Comparison of ENCODE assay signal across 8 cellular contexts in the genomic region with DNA sequence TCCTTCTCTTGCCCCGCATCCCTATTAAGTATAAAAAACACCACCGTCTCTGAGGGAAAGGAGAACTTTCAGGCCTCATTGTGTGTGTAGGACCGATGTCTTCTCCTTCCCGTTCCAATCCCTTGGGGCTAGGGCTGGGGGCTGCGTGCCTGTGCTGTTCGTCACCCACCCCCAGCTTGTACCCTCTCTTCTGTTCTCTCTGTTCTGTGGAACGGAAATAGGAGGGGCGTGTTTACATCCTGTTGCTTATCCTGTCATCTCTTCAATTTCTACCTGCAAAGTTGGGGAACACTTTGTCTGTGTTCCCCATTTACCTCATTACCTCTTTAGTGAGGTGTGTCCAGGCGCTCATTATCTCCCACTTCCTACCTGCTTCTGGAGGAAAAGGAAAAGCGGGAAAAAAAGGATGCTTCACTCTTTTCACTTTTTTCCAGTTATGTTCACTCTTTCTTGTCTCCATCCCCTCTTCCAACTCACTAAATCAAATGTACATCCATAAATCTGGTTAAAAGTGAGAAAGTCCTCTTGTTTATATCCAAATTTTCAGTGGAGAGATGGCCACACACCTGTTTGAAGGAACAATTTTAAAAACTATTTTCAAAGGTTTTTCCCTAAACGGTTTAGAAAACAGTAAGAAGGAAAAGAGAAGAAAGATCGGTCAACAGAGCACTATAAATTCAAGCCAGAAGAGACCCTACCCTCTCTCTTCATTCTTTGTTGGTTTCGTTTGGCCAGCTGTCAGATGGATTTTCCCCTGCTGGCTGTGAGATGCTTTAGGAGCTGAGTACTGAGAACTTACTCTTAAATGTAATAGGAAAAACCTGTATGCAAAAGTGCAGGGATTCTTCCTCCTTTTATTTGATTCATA. TPM values are rescaled to one million over a fixed set of nuclear protein-coding genes. Genes with fewer than 3 reads are reported as not detected.
A peak's percentile ranks its signal among the peaks of the same experiment; 100 is the strongest.
DNase-seq lines count a peak whose midpoint lies in the region; ATAC-seq, FAIRE-seq and TF ChIP-seq lines count a peak whose summit lies in the region.

No MANE protein-coding gene starts in this region.

- H3K4me2 ChIP-seq in smooth muscle cell, result peak overlapping the region; percentile 93

- peak; percentile 49 for TF ChIP-seq POLR2A in GM15510 (IDR thresholded peaks at IDR 0.05; ENCODE audit: borderline replicate concordance, extremely low read depth, insufficient read length)
- TF ChIP-seq POLR2A in Peyer's patch (IDR thresholded peaks at IDR 0.05), result peak; percentile 12 to 72

- peaks cover 39% of the 10 kb centered on the region for H4K20me1 ChIP-seq in smooth muscle cell (ENCODE audit: low read depth)

- DNase-seq in Peyer's patch, result peak; percentile 64 to 94 (median 91)
- DNase-seq in iPS DF 6.9 (ENCODE audit: low read depth, low spot score), result no peak
- DNase-seq in smooth muscle cell (lab: John Stamatoyannopoulos, UW; ENCODE audit: unreplicated experiment), result no peak
- no peak for DNase-seq in cerebellar cortex (ENCODE audit: low spot score)
- no peak for DNase-seq in urothelium cell line (ENCODE audit: low spot score)

- H3K9me3 ChIP-seq in Peyer's patch, result no peaks in the 10 kb centered on the region
- H3K9me3 ChIP-seq in iPS DF 6.9 (ENCODE audit: control insufficient read depth, insufficient read depth, low read length), result no peaks in the 10 kb centered on the region
- no peaks in the 10 kb centered on the region for H3K9me3 ChIP-seq in smooth muscle cell (replicated peaks; ENCODE audit: low read depth)

- H3K4me1 ChIP-seq in Peyer's patch (peaks cover 0 to 32% (median 12%) of the 10 kb centered on the region in 4 donors), iPS DF 6.9 (ENCODE audit: control insufficient read depth, insufficient read depth, low read length) (0 out of 2 replicates have a peak, but pooled peaks cover 2% of the 10 kb centered on the region), smooth muscle cell (ENCODE audit: low read depth) (peaks cover 30% of the 10 kb centered on the region)

- H3K4me3 Mint-ChIP-seq in activated naive CD8-positive, alpha-beta T cell, result peak overlapping the region; percentile 98

- peaks cover 22% of the 10 kb centered on the region for H3K36me3 Mint-ChIP-seq in activated naive CD8-positive, alpha-beta T cell

- H3K9me3 Mint-ChIP-seq in activated naive CD8-positive, alpha-beta T cell (ENCODE audit: low read depth), result no peaks in the 10 kb centered on the region

- no peaks in the 10 kb centered on the region for H3K27me3 Mint-ChIP-seq in activated naive CD8-positive, alpha-beta T cell

- peak overlapping the region; percentile 94 to 99 (median 98) for H3K27ac ChIP-seq in Peyer's patch
- no peak overlapping the region for H3K27ac ChIP-seq in iPS DF 6.9 (ENCODE audit: low read length)
- peak overlapping the region; percentile 59 for H3K27ac ChIP-seq in smooth muscle cell (ENCODE audit: low read depth)

- ATAC-seq in HG02798 (IDR thresholded peaks at IDR 0.05; ENCODE audit: poor library complexity, unreplicated experiment), result peak; percentile 11

- H3K27ac Mint-ChIP-seq in activated naive CD8-positive, alpha-beta T cell, result peak overlapping the region; percentile 99

- peaks cover 30% of the 10 kb centered on the region for H3F3A ChIP-seq in smooth muscle cell (ENCODE audit: low read depth)

- no CpG with 5 or more reads among the region's 13 CpGs for WGBS in iPS DF 6.9 (ENCODE audit: insufficient coverage, insufficient read length)
- 37% methylated on average over 13 of the region's 13 CpGs for WGBS in smooth muscle cell (ENCODE audit: low lambda C conversion rate)

- H2AFZ ChIP-seq in smooth muscle cell (ENCODE audit: low read depth), result peak overlapping the region; percentile 70

- FAIRE-seq in urothelium cell line (lab: Jason Lieb, UNC), result no peak

- TF ChIP-seq CTCF in Peyer's patch (IDR thresholded peaks at IDR 0.05) (peak in 2 of 6 experiments; percentile 5 to 20), smooth muscle cell (IDR thresholded peaks at IDR 0.05; ENCODE audit: borderline replicate concordance, insufficient read depth, poor library complexity, severe bottlenecking) (no peak)

- H3K4me1 Mint-ChIP-seq in activated naive CD8-positive, alpha-beta T cell (ENCODE audit: low read depth), result peaks cover 71% of the 10 kb centered on the region

- peak overlapping the region; percentile 85 for H3K9ac ChIP-seq in smooth muscle cell (ENCODE audit: low read depth)

- H3K27me3 ChIP-seq in Peyer's patch (no peaks in the 10 kb centered on the region), iPS DF 6.9 (ENCODE audit: control insufficient read depth, insufficient read depth, low read length) (no peaks in the 10 kb centered on the region), smooth muscle cell (ENCODE audit: low read depth) (no peaks in the 10 kb centered on the region)

- H3K36me3 ChIP-seq in Peyer's patch (peaks cover 4 to 33% (median 5%) of the 10 kb centered on the region in 3 donors), iPS DF 6.9 (ENCODE audit: control insufficient read depth, insufficient read depth, low read length) (peaks cover 12% of the 10 kb centered on the region; the same call in 1 of the 2 replicates), smooth muscle cell (ENCODE audit: low read depth) (no peaks in the 10 kb centered on the region)

- peaks cover 39% of the 10 kb centered on the region for H3K79me2 ChIP-seq in smooth muscle cell (ENCODE audit: low read depth)

- H3K4me3 ChIP-seq in Peyer's patch (peak overlapping the region; percentile 66 to 83 (median 72)), iPS DF 6.9 (ENCODE audit: low read length) (peak overlapping the region; percentile 52; the same call in 1 of the 2 replicates), smooth muscle cell (peak overlapping the region; percentile 82)

RNA-seq across cellular contexts. Expression of gene TXNIP, which starts 1.0 kb away (rescaled TPM):
- total RNA-seq in Peyer's patch (1,000 to 10,000 TPM in 2 of 4 donors, 100 to 1,000 TPM in 2; 313 to 1,366 (median 694) TPM), smooth muscle cell (365 and 384 TPM in 2 replicates)
- 197 and 206 TPM in 2 replicates for polyA plus RNA-seq in smooth muscle cell

RNA-seq across cellular contexts. Expression of gene HJV, which starts 24.1 kb away (rescaled TPM):
- total RNA-seq in Peyer's patch (not detected), smooth muscle cell (not detected in 2 replicates)
- polyA plus RNA-seq in smooth muscle cell, result not detected in 2 replicates

RNA-seq across cellular contexts. Expression of gene POLR3GL, which starts 32.9 kb away (rescaled TPM):
- total RNA-seq in Peyer's patch (10 to 100 TPM in 3 of 4 donors, 1 to 10 TPM in 1; 8.7 to 25.6 (median 12.5) TPM), smooth muscle cell (17.7 and 22.2 TPM in 2 replicates)
- 26.4 and 33.6 TPM in 2 replicates for polyA plus RNA-seq in smooth muscle cell

RNA-seq across cellular contexts. Expression of gene ANKRD34A, which starts 33.0 kb away (rescaled TPM):
- 1 to 10 TPM in 1 of 4 donors, under 1 TPM in 1, not detected in 2; 0.54 to 3.7 TPM for total RNA-seq in Peyer's patch
- total RNA-seq in smooth muscle cell, result 0.36 and 0.49 TPM in 2 replicates
- 1.3 and 2.4 TPM in 2 replicates for polyA plus RNA-seq in smooth muscle cell

RNA-seq across cellular contexts. Expression of gene LIX1L, which starts 39.6 kb away (rescaled TPM):
- 10 to 100 TPM in 1 of 4 donors, 1 to 10 TPM in 3; 3.7 to 10.7 (median 4.5) TPM for total RNA-seq in Peyer's patch
- 23.2 and 32.7 TPM in 2 replicates for total RNA-seq in smooth muscle cell
- polyA plus RNA-seq in smooth muscle cell, result 26.2 and 31.1 TPM in 2 replicates

Comparison
In these comparisons a context has a peak if more than half of its experiments do, and no peak if none do; other contexts are left out.
1. DNase-seq: peak in Peyer's patch (3 of 3); none in iPS DF 6.9 (single experiment), smooth muscle cell (single experiment), cerebellar cortex (single experiment) and urothelium cell line (single experiment).
2. Peak in every context shown above with its lines, with median percentiles within 50 percentile points of each other: H3K4me3 ChIP-seq.